In the genomic region with DNA sequence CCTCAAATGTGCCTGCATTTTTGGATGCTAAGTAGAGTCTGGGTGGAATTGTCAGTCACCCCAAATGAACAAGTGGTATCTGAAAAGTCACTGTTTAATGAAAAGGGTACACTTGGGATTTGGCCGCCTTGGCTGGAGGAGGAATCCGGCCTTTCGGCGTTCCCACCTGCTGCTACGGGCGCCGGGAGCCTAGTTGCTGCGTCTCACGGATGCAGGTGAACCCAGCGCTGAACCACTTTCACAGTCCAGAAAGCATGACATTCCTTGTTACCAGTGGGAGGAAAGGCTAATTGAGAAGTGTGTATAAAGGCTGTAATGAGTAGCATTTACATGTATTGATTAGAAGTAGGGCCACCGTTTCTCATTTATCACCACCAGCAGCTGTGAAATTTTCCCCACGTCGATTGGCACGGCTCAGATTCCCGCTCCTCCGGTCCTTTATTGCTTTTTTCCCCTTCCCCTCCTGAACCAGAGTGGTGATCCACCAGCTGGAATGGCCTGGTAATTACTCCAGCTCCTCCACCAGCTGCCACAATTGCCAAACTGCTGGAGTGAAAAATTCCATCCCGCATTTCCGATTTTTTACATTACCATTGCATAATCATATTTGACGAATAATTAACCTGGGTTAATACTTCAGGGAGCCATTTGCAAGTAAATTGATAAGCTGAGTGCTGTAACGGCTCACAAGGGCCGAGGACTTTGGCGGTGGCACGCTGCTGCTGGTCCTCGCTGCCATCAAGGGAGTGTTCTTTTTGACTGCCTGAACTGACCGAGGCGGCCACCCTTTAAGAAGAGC, we compare ENCODE assay signal across 2 cellular contexts.
TF ChIP-seq lines count a peak whose summit lies in the region.

No MANE protein-coding gene starts in this region.

TF ChIP-seq in A549, 52 proteins besides CTCF, POLR2A, EP300 and RAD21 (continued from another document):
- TF ChIP-seq, protein P1, sequence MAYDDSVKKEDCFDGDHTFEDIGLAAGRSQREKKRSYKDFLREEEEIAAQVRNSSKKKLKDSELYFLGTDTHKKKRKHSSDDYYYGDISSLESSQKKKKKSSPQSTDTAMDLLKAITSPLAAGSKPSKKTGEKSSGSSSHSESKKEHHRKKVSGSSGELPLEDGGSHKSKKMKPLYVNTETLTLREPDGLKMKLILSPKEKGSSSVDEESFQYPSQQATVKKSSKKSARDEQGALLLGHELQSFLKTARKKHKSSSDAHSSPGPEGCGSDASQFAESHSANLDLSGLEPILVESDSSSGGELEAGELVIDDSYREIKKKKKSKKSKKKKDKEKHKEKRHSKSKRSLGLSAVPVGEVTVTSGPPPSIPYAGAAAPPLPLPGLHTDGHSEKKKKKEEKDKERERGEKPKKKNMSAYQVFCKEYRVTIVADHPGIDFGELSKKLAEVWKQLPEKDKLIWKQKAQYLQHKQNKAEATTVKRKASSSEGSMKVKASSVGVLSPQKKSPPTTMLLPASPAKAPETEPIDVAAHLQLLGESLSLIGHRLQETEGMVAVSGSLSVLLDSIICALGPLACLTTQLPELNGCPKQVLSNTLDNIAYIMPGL (CRISPR knock-in tag; IDR thresholded peaks at IDR 0.05; ENCODE audit: borderline replicate concordance), result no peak
- TF ChIP-seq HOXA7 (CRISPR knock-in tag; IDR thresholded peaks at IDR 0.05) (no peak), ZNF302 (CRISPR knock-in tag; IDR thresholded peaks at IDR 0.05) (no peak), JUNB (IDR thresholded peaks at IDR 0.05) (no peak), CEBPB (IDR thresholded peaks at IDR 0.05) (no peak), MAFK (IDR thresholded peaks at IDR 0.05; ENCODE audit: partially characterized antibody) (no peak), RARB (CRISPR knock-in tag; IDR thresholded peaks at IDR 0.05) (no peak), JUN (IDR thresholded peaks at IDR 0.05) (no peak), NFE2L2 (conservative IDR thresholded peaks at IDR 0.05; ENCODE audit: low read length) (no peak)
- TF ChIP-seq, protein P2, sequence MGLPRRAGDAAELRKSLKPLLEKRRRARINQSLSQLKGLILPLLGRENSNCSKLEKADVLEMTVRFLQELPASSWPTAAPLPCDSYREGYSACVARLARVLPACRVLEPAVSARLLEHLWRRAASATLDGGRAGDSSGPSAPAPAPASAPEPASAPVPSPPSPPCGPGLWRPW (IDR thresholded peaks at IDR 0.05), result no peak
- TF ChIP-seq, protein P3, sequence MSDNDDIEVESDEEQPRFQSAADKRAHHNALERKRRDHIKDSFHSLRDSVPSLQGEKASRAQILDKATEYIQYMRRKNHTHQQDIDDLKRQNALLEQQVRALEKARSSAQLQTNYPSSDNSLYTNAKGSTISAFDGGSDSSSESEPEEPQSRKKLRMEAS (IDR thresholded peaks at IDR 0.05), result no peak

TF ChIP-seq in GM23338, 12 proteins besides CTCF, POLR2A, EP300 and RAD21 (continued from another document):
- TF ChIP-seq ZNF114 (CRISPR knock-in tag; IDR thresholded peaks at IDR 0.05), result no peak
- no peak for TF ChIP-seq JUNB (IDR thresholded peaks at IDR 0.05; ENCODE audit: unreplicated experiment)
- TF ChIP-seq STAT1 (IDR thresholded peaks at IDR 0.05; ENCODE audit: unreplicated experiment), result no peak
- TF ChIP-seq, protein P4, sequence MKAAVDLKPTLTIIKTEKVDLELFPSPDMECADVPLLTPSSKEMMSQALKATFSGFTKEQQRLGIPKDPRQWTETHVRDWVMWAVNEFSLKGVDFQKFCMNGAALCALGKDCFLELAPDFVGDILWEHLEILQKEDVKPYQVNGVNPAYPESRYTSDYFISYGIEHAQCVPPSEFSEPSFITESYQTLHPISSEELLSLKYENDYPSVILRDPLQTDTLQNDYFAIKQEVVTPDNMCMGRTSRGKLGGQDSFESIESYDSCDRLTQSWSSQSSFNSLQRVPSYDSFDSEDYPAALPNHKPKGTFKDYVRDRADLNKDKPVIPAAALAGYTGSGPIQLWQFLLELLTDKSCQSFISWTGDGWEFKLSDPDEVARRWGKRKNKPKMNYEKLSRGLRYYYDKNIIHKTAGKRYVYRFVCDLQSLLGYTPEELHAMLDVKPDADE (IDR thresholded peaks at IDR 0.05), result no peak
- TF ChIP-seq, protein P5, sequence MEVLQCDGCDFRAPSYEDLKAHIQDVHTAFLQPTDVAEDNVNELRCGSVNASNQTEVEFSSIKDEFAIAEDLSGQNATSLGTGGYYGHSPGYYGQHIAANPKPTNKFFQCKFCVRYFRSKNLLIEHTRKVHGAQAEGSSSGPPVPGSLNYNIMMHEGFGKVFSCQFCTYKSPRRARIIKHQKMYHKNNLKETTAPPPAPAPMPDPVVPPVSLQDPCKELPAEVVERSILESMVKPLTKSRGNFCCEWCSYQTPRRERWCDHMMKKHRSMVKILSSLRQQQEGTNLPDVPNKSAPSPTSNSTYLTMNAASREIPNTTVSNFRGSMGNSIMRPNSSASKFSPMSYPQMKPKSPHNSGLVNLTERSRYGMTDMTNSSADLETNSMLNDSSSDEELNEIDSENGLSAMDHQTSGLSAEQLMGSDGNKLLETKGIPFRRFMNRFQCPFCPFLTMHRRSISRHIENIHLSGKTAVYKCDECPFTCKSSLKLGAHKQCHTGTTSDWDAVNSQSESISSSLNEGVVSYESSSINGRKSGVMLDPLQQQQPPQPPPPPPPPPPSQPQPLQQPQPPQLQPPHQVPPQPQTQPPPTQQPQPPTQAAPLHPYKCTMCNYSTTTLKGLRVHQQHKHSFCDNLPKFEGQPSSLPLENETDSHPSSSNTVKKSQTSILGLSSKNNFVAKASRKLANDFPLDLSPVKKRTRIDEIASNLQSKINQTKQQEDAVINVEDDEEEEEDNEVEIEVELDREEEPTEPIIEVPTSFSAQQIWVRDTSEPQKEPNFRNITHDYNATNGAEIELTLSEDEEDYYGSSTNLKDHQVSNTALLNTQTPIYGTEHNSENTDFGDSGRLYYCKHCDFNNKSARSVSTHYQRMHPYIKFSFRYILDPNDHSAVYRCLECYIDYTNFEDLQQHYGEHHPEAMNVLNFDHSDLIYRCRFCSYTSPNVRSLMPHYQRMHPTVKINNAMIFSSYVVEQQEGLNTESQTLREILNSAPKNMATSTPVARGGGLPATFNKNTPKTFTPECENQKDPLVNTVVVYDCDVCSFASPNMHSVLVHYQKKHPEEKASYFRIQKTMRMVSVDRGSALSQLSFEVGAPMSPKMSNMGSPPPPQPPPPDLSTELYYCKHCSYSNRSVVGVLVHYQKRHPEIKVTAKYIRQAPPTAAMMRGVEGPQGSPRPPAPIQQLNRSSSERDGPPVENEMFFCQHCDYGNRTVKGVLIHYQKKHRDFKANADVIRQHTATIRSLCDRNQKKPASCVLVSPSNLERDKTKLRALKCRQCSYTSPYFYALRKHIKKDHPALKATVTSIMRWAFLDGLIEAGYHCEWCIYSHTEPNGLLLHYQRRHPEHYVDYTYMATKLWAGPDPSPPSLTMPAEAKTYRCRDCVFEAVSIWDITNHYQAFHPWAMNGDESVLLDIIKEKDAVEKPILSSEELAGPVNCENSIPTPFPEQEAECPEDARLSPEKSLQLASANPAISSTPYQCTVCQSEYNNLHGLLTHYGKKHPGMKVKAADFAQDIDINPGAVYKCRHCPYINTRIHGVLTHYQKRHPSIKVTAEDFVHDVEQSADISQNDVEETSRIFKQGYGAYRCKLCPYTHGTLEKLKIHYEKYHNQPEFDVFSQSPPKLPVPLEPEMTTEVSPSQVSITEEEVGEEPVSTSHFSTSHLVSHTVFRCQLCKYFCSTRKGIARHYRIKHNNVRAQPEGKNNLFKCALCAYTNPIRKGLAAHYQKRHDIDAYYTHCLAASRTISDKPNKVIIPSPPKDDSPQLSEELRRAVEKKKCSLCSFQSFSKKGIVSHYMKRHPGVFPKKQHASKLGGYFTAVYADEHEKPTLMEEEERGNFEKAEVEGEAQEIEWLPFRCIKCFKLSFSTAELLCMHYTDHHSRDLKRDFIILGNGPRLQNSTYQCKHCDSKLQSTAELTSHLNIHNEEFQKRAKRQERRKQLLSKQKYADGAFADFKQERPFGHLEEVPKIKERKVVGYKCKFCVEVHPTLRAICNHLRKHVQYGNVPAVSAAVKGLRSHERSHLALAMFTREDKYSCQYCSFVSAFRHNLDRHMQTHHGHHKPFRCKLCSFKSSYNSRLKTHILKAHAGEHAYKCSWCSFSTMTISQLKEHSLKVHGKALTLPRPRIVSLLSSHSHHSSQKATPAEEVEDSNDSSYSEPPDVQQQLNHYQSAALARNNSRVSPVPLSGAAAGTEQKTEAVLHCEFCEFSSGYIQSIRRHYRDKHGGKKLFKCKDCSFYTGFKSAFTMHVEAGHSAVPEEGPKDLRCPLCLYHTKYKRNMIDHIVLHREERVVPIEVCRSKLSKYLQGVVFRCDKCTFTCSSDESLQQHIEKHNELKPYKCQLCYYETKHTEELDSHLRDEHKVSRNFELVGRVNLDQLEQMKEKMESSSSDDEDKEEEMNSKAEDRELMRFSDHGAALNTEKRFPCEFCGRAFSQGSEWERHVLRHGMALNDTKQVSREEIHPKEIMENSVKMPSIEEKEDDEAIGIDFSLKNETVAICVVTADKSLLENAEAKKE (CRISPR knock-in tag; IDR thresholded peaks at IDR 0.05), result no peak
